27 cellular contexts compared by ENCODE assay signal in the genomic region with DNA sequence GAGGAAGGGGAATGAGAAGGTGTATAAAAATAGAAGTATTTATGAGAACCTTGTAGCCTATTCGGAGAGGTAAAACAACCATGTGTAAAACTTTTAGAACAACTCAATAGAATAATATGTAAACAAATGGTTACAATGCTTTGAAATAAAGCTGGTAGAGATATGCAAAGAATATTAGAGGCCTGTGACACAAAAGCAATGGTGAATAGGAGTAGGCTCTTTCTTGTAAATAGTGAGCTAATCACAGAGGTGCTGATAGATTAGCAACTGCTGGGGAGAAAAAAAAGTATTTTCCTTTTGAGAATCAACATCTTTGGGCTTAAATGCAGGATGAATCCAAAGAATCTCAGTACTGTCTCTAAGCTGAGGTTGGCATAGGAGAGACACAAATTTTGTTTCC.
"Had no signal": no experiment of that assay in that cellular context is flagged by ENCODE, and none has a peak within 500 bp of the region (broad histone marks: within the 10 kb centered on the region; RNA-seq: fewer than 3 reads in every experiment).

No MANE protein-coding gene starts in this region.

- DNase-seq: colonic mucosa; dermis blood vessel endothelial cell; effector memory CD8-positive, alpha-beta T cell; erythroblast; esophagus squamous epithelium; foreskin fibroblast; gastrocnemius medialis; head of caudate nucleus; kidney; mucosa of descending colon; naive thymus-derived CD4-positive, alpha-beta T cell; stimulated activated CD4-positive, alpha-beta T cell treated with anti-CD3 and anti-CD28 coated beads, Interleukin-2, amount 100 ng/mL, for 24 hours; stimulated activated CD4-positive, alpha-beta T cell treated with anti-CD3 and anti-CD28 coated beads, Interleukin-4, amount 100 ng/mL, for 24 hours; stimulated activated naive CD4-positive, alpha-beta T cell treated with Interleukin-2 at 50 U/mL for 16 hours; stomach; thyroid gland; trophoblast cell had no signal

- H3K27me3 ChIP-seq: colonic mucosa, right atrium auricular region, thyroid gland, vagina had no signal

- H3K36me3 ChIP-seq: colonic mucosa, esophagus squamous epithelium, gastrocnemius medialis, neural progenitor cell, prostate gland, right atrium auricular region, stomach, thyroid gland, vagina had no signal

- H3K4me2 ChIP-seq: neural progenitor cell had no signal

- H2AFZ ChIP-seq: neural progenitor cell had no signal

- H3K27ac ChIP-seq: colonic mucosa, esophagus squamous epithelium, gastrocnemius medialis, neural progenitor cell, prostate gland, right atrium auricular region, stomach, thyroid gland, vagina had no signal

- H3K36me3 Mint-ChIP-seq: memory B cell; mesothelial cell of epicardium; stimulated activated effector memory CD8-positive, alpha-beta T cell treated with anti-CD3 and anti-CD28 coated beads, Interleukin-12 subunit alpha, Interleukin-12 subunit beta, amount 100 ng/mL, for 72 hours had no signal

- H3K4me3 Mint-ChIP-seq: effector memory CD8-positive, alpha-beta T cell; memory B cell; mesothelial cell of epicardium; naive thymus-derived CD4-positive, alpha-beta T cell; nephron; neural progenitor cell; stimulated activated effector memory CD8-positive, alpha-beta T cell treated with anti-CD3 and anti-CD28 coated beads, Interleukin-12 subunit alpha, Interleukin-12 subunit beta, amount 100 ng/mL, for 72 hours had no signal

- H3K4me3 ChIP-seq: colonic mucosa, esophagus squamous epithelium, gastrocnemius medialis, lung, mucosa of descending colon, neural progenitor cell, prostate gland, right atrium auricular region, stomach, thyroid gland, vagina had no signal

- H3K9ac ChIP-seq: neural progenitor cell had no signal

- H3K4me1 ChIP-seq: colonic mucosa, esophagus squamous epithelium, gastrocnemius medialis, neural progenitor cell, prostate gland, right atrium auricular region, thyroid gland had no signal

- H3K9me3 ChIP-seq: colonic mucosa, esophagus squamous epithelium, gastrocnemius medialis, mucosa of descending colon, prostate gland, right atrium auricular region, stomach, thyroid gland, vagina had no signal

- H3K9me3 Mint-ChIP-seq: effector memory CD8-positive, alpha-beta T cell; memory B cell; nephron; stimulated activated effector memory CD8-positive, alpha-beta T cell treated with anti-CD3 and anti-CD28 coated beads, Interleukin-12 subunit alpha, Interleukin-12 subunit beta, amount 100 ng/mL, for 72 hours had no signal

- H3K4me1 Mint-ChIP-seq: memory B cell had no signal

- H3K27ac Mint-ChIP-seq: effector memory CD8-positive, alpha-beta T cell; memory B cell; mesothelial cell of epicardium; naive thymus-derived CD4-positive, alpha-beta T cell; neural progenitor cell; stimulated activated effector memory CD8-positive, alpha-beta T cell treated with anti-CD3 and anti-CD28 coated beads, Interleukin-12 subunit alpha, Interleukin-12 subunit beta, amount 100 ng/mL, for 72 hours had no signal

- ATAC-seq: effector memory CD8-positive, alpha-beta T cell; gastrocnemius medialis; left lobe of liver; naive thymus-derived CD4-positive, alpha-beta T cell; stimulated activated effector memory CD8-positive, alpha-beta T cell treated with anti-CD3 and anti-CD28 coated beads, Interleukin-12 subunit alpha, Interleukin-12 subunit beta, amount 100 ng/mL, for 72 hours had no signal
